In genomic region chr6:106380407-106380806, GRCh38 we compare ENCODE assay signal across 27 cellular contexts. TPM values are rescaled to one million over a fixed set of nuclear protein-coding genes. Genes with fewer than 3 reads are reported as not detected.
DNase-seq lines count a peak whose midpoint lies in the region; ATAC-seq, FAIRE-seq and TF ChIP-seq lines count a peak whose summit lies in the region.
"Had no signal": no experiment of that assay in that cellular context is flagged by ENCODE, and none has a peak within 500 bp of the region (broad histone marks: within the 10 kb centered on the region; RNA-seq: fewer than 3 reads in every experiment).

No MANE protein-coding gene starts in this region.

- ATAC-seq in pancreas, result no peak
- ATAC-seq: GM12878, SK-N-SH treated with all-trans-retinoic acid at 6 μM for 48 hours had no signal

- H3K4me2 ChIP-seq in PC-9, result peak overlapping the region; percentile 15
- no peak overlapping the region for H3K4me2 ChIP-seq in mesendoderm (ENCODE audit: low read length)

- H3F3A ChIP-seq in PC-9 (ENCODE audit: insufficient read depth, low read depth), result no peaks in the 10 kb centered on the region

- POLR2A ChIA-PET in PC-9 (lab: Charles Lee; ENCODE audit: unreplicated experiment), result no interaction called here

- no peaks in the 10 kb centered on the region for H4K20me1 ChIP-seq in PC-9 (ENCODE audit: insufficient read depth)

- no peak overlapping the region for H3K18ac ChIP-seq in mesendoderm (ENCODE audit: low read length)

- H3K27ac Mint-ChIP-seq in Calu3 (ENCODE audit: unreplicated experiment), result peak overlapping the region; percentile 30
- H3K27ac Mint-ChIP-seq in activated T-helper 1 cell treated with anti-CD3 and anti-CD28 coated beads, Interleukin-12 subunit alpha, Interleukin-12 subunit beta, Interleukin-2, Interleukin-4 antibody, amounts not matched to agents 30 ng/mL and 10 ng/mL and 1 ng/mL, durations not matched to agents 14 hours and 24 hours and 36 hours, result no peak overlapping the region
- H3K27ac Mint-ChIP-seq: CD4-positive, CD25-positive, alpha-beta regulatory T cell; IgD-negative memory B cell had no signal

- H3K4me1 ChIP-seq in PC-9 (replicated peaks; ENCODE audit: insufficient read depth) (peaks cover 28% of the 10 kb centered on the region), mesendoderm (ENCODE audit: control insufficient read depth, low read depth, low read length) (no peaks in the 10 kb centered on the region), pancreas (no peaks in the 10 kb centered on the region)
- H3K4me1 ChIP-seq: BE2C, Caco-2 had no signal

- H2AK5ac ChIP-seq in mesendoderm (ENCODE audit: low read length), result no peak overlapping the region

- H3K4me1 Mint-ChIP-seq in Calu3 (ENCODE audit: low read depth, unreplicated experiment), result peaks cover 41% of the 10 kb centered on the region
- peaks cover 8% of the 10 kb centered on the region for H3K4me1 Mint-ChIP-seq in activated T-helper 1 cell treated with anti-CD3 and anti-CD28 coated beads, Interleukin-12 subunit alpha, Interleukin-12 subunit beta, Interleukin-2, Interleukin-4 antibody, amounts not matched to agents 30 ng/mL and 10 ng/mL and 1 ng/mL, durations not matched to agents 14 hours and 24 hours and 36 hours (ENCODE audit: low read depth)

- DNase-seq in Calu3 (no peak), PC-9 (peak in 1 of 2 experiments; percentile 52), epithelial cell of prostate (ENCODE audit: low read depth, low spot score) (no peak), kidney tubule cell (ENCODE audit: low spot score) (peak; percentile 29), mesendoderm (no peak), pancreas (no peak)
- no peak for DNase-seq in activated T-helper 1 cell treated with anti-CD3 and anti-CD28 coated beads, Interleukin-12 subunit alpha, Interleukin-12 subunit beta, Interleukin-2, Interleukin-4 antibody, amounts not matched to agents 30 ng/mL and 10 ng/mL and 1 ng/mL, durations not matched to agents 14 hours and 24 hours and 36 hours (ENCODE audit: low spot score)
- DNase-seq in stimulated activated naive CD4-positive, alpha-beta T cell treated with Interleukin-2 at 50 U/mL for 16 hours (lab: John Stamatoyannopoulos, UW), result no peak
- DNase-seq: 8988T; BE2C; Caco-2; CD4-positive, CD25-positive, alpha-beta regulatory T cell; DMS153; Karpas-422; NCI-H1105 treated with DMSO at 0.1 percent for 48 hours; NCI-H1694 treated with DMSO at 0.1 percent for 48 hours; NCI-H2107; NCI-H510A; NCI-H748 treated with DMSO at 0.1 percent for 48 hours; NK-92 treated with Interleukin-12 subunit alpha and Interleukin-12 subunit beta, amount 100 ng/mL, for 24 hours; SHP77 had no signal

- H3K4me3 Mint-ChIP-seq in Calu3 (ENCODE audit: low read depth, unreplicated experiment), result no peak overlapping the region
- H3K4me3 Mint-ChIP-seq in activated T-helper 1 cell treated with anti-CD3 and anti-CD28 coated beads, Interleukin-12 subunit alpha, Interleukin-12 subunit beta, Interleukin-2, Interleukin-4 antibody, amounts not matched to agents 30 ng/mL and 10 ng/mL and 1 ng/mL, durations not matched to agents 14 hours and 24 hours and 36 hours, result no peak overlapping the region
- H3K4me3 Mint-ChIP-seq: CD4-positive, CD25-positive, alpha-beta regulatory T cell; IgD-negative memory B cell had no signal

- no peaks in the 10 kb centered on the region for H3K9me2 ChIP-seq in PC-9 (ENCODE audit: insufficient read depth)

- intact Hi-C loops in Calu3 (cut with micrococcal nuclease; ENCODE audit: unreplicated experiment), result no loop called here
- intact Hi-C loops in PC-9 (cut with micrococcal nuclease; ENCODE audit: unreplicated experiment), result no loop called here
- intact Hi-C loops in activated T-helper 1 cell treated with anti-CD3 and anti-CD28 coated beads, Interleukin-12 subunit alpha, Interleukin-12 subunit beta, Interleukin-2, Interleukin-4 antibody, amounts not matched to agents 30 ng/mL and 10 ng/mL and 1 ng/mL, durations not matched to agents 14 hours and 24 hours and 36 hours (cut with micrococcal nuclease), result no loop called here
- intact Hi-C loops in pancreas (cut with DNase I), result no loop called here

- H3K27ac ChIP-seq in PC-9 (peak overlapping the region; percentile 42), epithelial cell of prostate (peak overlapping the region; percentile 99), mesendoderm (ENCODE audit: low read depth, low read length) (no peak overlapping the region), pancreas (no peak overlapping the region)
- H3K27ac ChIP-seq: HL-60 had no signal

- no peak overlapping the region for H2BK15ac ChIP-seq in mesendoderm (replicated peaks; ENCODE audit: low read depth)

- H3K79me2 ChIP-seq in PC-9 (ENCODE audit: low read depth), result no peaks in the 10 kb centered on the region
- H3K79me2 ChIP-seq in mesendoderm (ENCODE audit: control insufficient read depth, insufficient read depth, low read length), result no peaks in the 10 kb centered on the region

- no peak overlapping the region for H2BK120ac ChIP-seq in mesendoderm (ENCODE audit: low read depth, low read length)

- no peak overlapping the region for H4K5ac ChIP-seq in mesendoderm (ENCODE audit: low read length)

- no peak for FAIRE-seq in pancreas (lab: Jason Lieb, UNC)
- FAIRE-seq: GM12878, GM19239, H1 had no signal

- BruUV-seq in Calu3 (replicated peaks; lab: Mats Ljungman, UMichigan) (no TSS peak), PC-9 (replicated peaks; lab: Mats Ljungman, UMichigan) (no TSS peak)

- no peaks in the 10 kb centered on the region for H3K27me3 ChIP-seq in PC-9 (ENCODE audit: insufficient read depth, low read depth)
- no peaks in the 10 kb centered on the region for H3K27me3 ChIP-seq in mesendoderm (ENCODE audit: insufficient read depth, low read length, poor library complexity)
- no peaks in the 10 kb centered on the region for H3K27me3 ChIP-seq in pancreas

- no peak for TF ChIP-seq CTCF in Calu3 (IDR thresholded peaks at IDR 0.05; ENCODE audit: unreplicated experiment)
- TF ChIP-seq CTCF in PC-9 (conservative IDR thresholded peaks at IDR 0.05), result no peak
- no peak for TF ChIP-seq CTCF in pancreas (IDR thresholded peaks at IDR 0.05)

- no peaks in the 10 kb centered on the region for H3K9me3 Mint-ChIP-seq in Calu3 (ENCODE audit: low read depth, unreplicated experiment)
- no peaks in the 10 kb centered on the region for H3K9me3 Mint-ChIP-seq in activated T-helper 1 cell treated with anti-CD3 and anti-CD28 coated beads, Interleukin-12 subunit alpha, Interleukin-12 subunit beta, Interleukin-2, Interleukin-4 antibody, amounts not matched to agents 30 ng/mL and 10 ng/mL and 1 ng/mL, durations not matched to agents 14 hours and 24 hours and 36 hours
- H3K9me3 Mint-ChIP-seq: CD4-positive, CD25-positive, alpha-beta regulatory T cell; IgD-negative memory B cell had no signal

- no peak overlapping the region for H3K4me3 ChIP-seq in PC-9
- H3K4me3 ChIP-seq in mesendoderm (ENCODE audit: low read length), result no peak overlapping the region
- no peak overlapping the region for H3K4me3 ChIP-seq in pancreas
- H3K4me3 ChIP-seq: GM12878 had no signal

- H2BK5ac ChIP-seq in mesendoderm (ENCODE audit: low read length), result no peak overlapping the region

- H3K9me3 ChIP-seq in PC-9 (ENCODE audit: insufficient read depth, low read depth), result no peaks in the 10 kb centered on the region
- no peaks in the 10 kb centered on the region for H3K9me3 ChIP-seq in pancreas
- H3K9me3 ChIP-seq: BE2C, Caco-2 had no signal

- H2AFZ ChIP-seq in PC-9, result no peak overlapping the region

- H3K36me3 Mint-ChIP-seq in Calu3 (ENCODE audit: insufficient read depth, unreplicated experiment), result no peaks in the 10 kb centered on the region
- H3K36me3 Mint-ChIP-seq in activated T-helper 1 cell treated with anti-CD3 and anti-CD28 coated beads, Interleukin-12 subunit alpha, Interleukin-12 subunit beta, Interleukin-2, Interleukin-4 antibody, amounts not matched to agents 30 ng/mL and 10 ng/mL and 1 ng/mL, durations not matched to agents 14 hours and 24 hours and 36 hours (ENCODE audit: low read depth), result no peaks in the 10 kb centered on the region
- H3K36me3 Mint-ChIP-seq: CD4-positive, CD25-positive, alpha-beta regulatory T cell had no signal

- CTCF ChIA-PET in Calu3 (lab: Charles Lee) (interaction anchor here (0.6 kb wide), 1 partner anchor 625 kb away, joined by 4 read pairs; no protein-coding TSS in a partner anchor), PC-9 (lab: Charles Lee) (no interaction called here)

- H3K27me3 Mint-ChIP-seq in Calu3 (ENCODE audit: unreplicated experiment), result no peaks in the 10 kb centered on the region
- peaks cover 8% of the 10 kb centered on the region for H3K27me3 Mint-ChIP-seq in activated T-helper 1 cell treated with anti-CD3 and anti-CD28 coated beads, Interleukin-12 subunit alpha, Interleukin-12 subunit beta, Interleukin-2, Interleukin-4 antibody, amounts not matched to agents 30 ng/mL and 10 ng/mL and 1 ng/mL, durations not matched to agents 14 hours and 24 hours and 36 hours (ENCODE audit: insufficient read depth)

- WGBS in mesendoderm (ENCODE audit: extremely low coverage, insufficient coverage, low lambda C conversion rate), result no CpG with 5 or more reads among the region's 1 CpG
- 59 to 73% methylated on average over 1 of the region's 1 CpG for WGBS in pancreas, 2 donors

- no peak overlapping the region for H3K23ac ChIP-seq in mesendoderm (ENCODE audit: low read length)

- H3K9ac ChIP-seq in mesendoderm (ENCODE audit: low read length), result no peak overlapping the region

- H3K4ac ChIP-seq in mesendoderm (ENCODE audit: low read depth, low read length), result no peak overlapping the region

- H3K56ac ChIP-seq in mesendoderm (ENCODE audit: low read length), result no peak overlapping the region

- H3K36me3 ChIP-seq in PC-9 (ENCODE audit: low read depth), result 0 out of 2 replicates have a peak, but pooled peaks cover 3% of the 10 kb centered on the region
- no peaks in the 10 kb centered on the region for H3K36me3 ChIP-seq in mesendoderm (ENCODE audit: control insufficient read depth, insufficient read depth, low read length)
- no peaks in the 10 kb centered on the region for H3K36me3 ChIP-seq in pancreas
- H3K36me3 ChIP-seq: BE2C had no signal

- H4K8ac ChIP-seq in mesendoderm (ENCODE audit: low read depth, low read length), result no peak overlapping the region

- no peaks in the 10 kb centered on the region for H3K79me1 ChIP-seq in mesendoderm (ENCODE audit: low read length)

RNA-seq across cellular contexts. Expression of gene CRYBG1, which starts 19.9 kb away (rescaled TPM):
- total RNA-seq in Calu3 (2022), result 40.7 and 45.4 TPM in 2 replicates
- total RNA-seq in PC-9 (2021), result 42.7 and 49.3 TPM in 2 replicates
- polyA plus RNA-seq in mesendoderm (2013, experiment 1 of 2), result 1.1 TPM
- 1.2 TPM for polyA plus RNA-seq in mesendoderm (2013, experiment 2 of 2)
- total RNA-seq in activated T-helper 1 cell treated with anti-CD3 and anti-CD28 coated beads, Interleukin-12 subunit alpha, Interleukin-12 subunit beta, Interleukin-2, Interleukin-4 antibody, amounts not matched to agents 30 ng/mL and 10 ng/mL and 1 ng/mL, durations not matched to agents 14 hours and 24 hours and 36 hours, result 10.2 and 11.4 TPM in 2 replicates
- total RNA-seq in pancreas, result 1 to 10 TPM; 3.0 to 9.2 (median 4.8) TPM
- 1 to 10 TPM; 2.3 to 3.3 TPM for polyA plus RNA-seq in pancreas

RNA-seq across cellular contexts. Expression of gene ATG5, which starts 54.8 kb away (rescaled TPM):
- total RNA-seq in Calu3 (2022) (33.3 and 35.1 TPM in 2 replicates), PC-9 (2021) (38.1 and 39.8 TPM in 2 replicates), pancreas (10 to 100 TPM in 4 of 6 donors, 1 to 10 TPM in 2; 8.9 to 15.7 (median 11.5) TPM)
- polyA plus RNA-seq in mesendoderm (2013, experiment 1 of 2), result 23.9 TPM
- polyA plus RNA-seq in mesendoderm (2013, experiment 2 of 2), result 25.5 TPM
- 36.0 and 36.7 TPM in 2 replicates for total RNA-seq in activated T-helper 1 cell treated with anti-CD3 and anti-CD28 coated beads, Interleukin-12 subunit alpha, Interleukin-12 subunit beta, Interleukin-2, Interleukin-4 antibody, amounts not matched to agents 30 ng/mL and 10 ng/mL and 1 ng/mL, durations not matched to agents 14 hours and 24 hours and 36 hours
- 10 to 100 TPM in 1 of 2 donors, 1 to 10 TPM in 1; 8.2 to 10.4 TPM for polyA plus RNA-seq in pancreas

Comparison
In these comparisons a context has a peak if more than half of its experiments do, and no peak if none do; other contexts are left out.
1. H3K27ac ChIP-seq: peak in PC-9 (single experiment) and epithelial cell of prostate (single experiment); none in mesendoderm (single experiment) and pancreas (0 of 4).